21 cellular contexts compared by ENCODE assay signal in the genomic region with DNA sequence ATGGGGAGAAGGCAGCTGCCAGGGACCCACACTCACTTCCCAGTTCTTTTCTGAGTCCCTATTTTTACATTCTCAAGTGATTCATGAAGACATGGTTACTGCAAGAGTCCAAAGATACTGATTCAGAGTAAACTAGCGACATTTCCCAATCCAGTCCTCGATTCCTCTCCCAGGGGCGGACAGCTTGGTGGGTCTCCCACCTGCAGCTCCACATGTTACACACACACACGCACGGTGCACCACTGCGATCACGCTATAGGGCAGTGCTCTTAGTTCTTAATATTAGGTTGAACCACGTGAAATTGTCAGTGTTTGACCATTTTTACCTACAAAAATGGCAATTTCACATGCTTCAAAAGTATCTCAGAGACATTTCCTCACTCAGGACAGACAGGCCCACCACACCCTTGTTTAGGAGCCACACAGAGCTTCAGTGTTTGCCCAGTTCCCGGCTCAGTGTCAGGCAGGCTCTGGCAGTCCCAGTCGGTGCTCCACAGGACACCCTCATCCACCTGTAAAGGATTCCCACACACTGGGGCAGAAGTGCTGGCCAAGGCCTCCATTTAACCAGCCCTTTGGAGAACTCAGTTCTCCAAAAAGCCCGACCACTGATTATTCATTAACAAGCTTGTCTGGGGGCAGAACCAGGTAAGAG.
"Had no signal": no experiment of that assay in that cellular context is flagged by ENCODE, and none has a peak within 500 bp of the region (broad histone marks: within the 10 kb centered on the region; RNA-seq: fewer than 3 reads in every experiment).

No MANE protein-coding gene starts in this region.

- H3K27me3 ChIP-seq: cardiac muscle cell, tibial artery had no signal

- H3K9me3 ChIP-seq: tibial artery had no signal

- H3K9me3 Mint-ChIP-seq: activated CD4-positive, alpha-beta memory T cell treated with anti-CD3 and anti-CD28 coated beads, Interleukin-2, amount 10 ng/mL, durations not matched to agents 7 days and 5 days; activated naive CD4-positive, alpha-beta T cell treated with anti-CD3 and anti-CD28 coated beads, Interleukin-2, amount 50 U/mL, for 24 hours; activated T-cell treated with anti-CD3 and anti-CD28 coated beads, Interleukin-2, amount 50 U/mL, for 24 hours; mesothelial cell of epicardium; natural killer cell treated with Interleukin-12 subunit alpha and Interleukin-12 subunit beta and Interleukin-15 and Interleukin-18, amount 100 ng/mL, for 72 hours; T-helper 2 cell treated with Interferon-gamma antibody and Interleukin-4, amounts not matched to agents 5 μg/mL and 100 μg/mL, for 36 hours had no signal

- H3K27ac ChIP-seq: cardiac muscle cell, epithelial cell of prostate, tibial artery had no signal

- FAIRE-seq: TTC549, urothelium cell line had no signal

- H3K4me1 Mint-ChIP-seq: activated CD4-positive, alpha-beta memory T cell treated with anti-CD3 and anti-CD28 coated beads, Interleukin-2, amount 10 ng/mL, durations not matched to agents 7 days and 5 days; activated CD4-positive, alpha-beta T cell treated with anti-CD3 and anti-CD28 coated beads for 36 hours; activated naive CD4-positive, alpha-beta T cell treated with anti-CD3 and anti-CD28 coated beads, Interleukin-2, amount 50 U/mL, for 24 hours; mesothelial cell of epicardium had no signal

- H3K27ac Mint-ChIP-seq: activated CD4-positive, alpha-beta memory T cell treated with anti-CD3 and anti-CD28 coated beads, Interleukin-2, amount 10 ng/mL, durations not matched to agents 7 days and 5 days; activated CD4-positive, alpha-beta T cell treated with anti-CD3 and anti-CD28 coated beads for 36 hours; activated naive CD4-positive, alpha-beta T cell treated with anti-CD3 and anti-CD28 coated beads, Interleukin-2, amount 50 U/mL, for 24 hours; activated T-cell treated with anti-CD3 and anti-CD28 coated beads, Interleukin-2, amount 50 U/mL, for 24 hours; mesothelial cell of epicardium; T-helper 2 cell treated with Interferon-gamma antibody and Interleukin-4, amounts not matched to agents 5 μg/mL and 100 μg/mL, for 36 hours had no signal

- ATAC-seq: activated CD4-positive, alpha-beta T cell treated with anti-CD3 and anti-CD28 coated beads for 36 hours; natural killer cell treated with Interleukin-12 subunit alpha and Interleukin-12 subunit beta and Interleukin-15 and Interleukin-18, amount 100 ng/mL, for 72 hours had no signal

- H3K4me3 ChIP-seq: cardiac muscle cell, tibial artery had no signal

- H3K4me3 Mint-ChIP-seq: activated CD4-positive, alpha-beta memory T cell treated with anti-CD3 and anti-CD28 coated beads, Interleukin-2, amount 10 ng/mL, durations not matched to agents 7 days and 5 days; activated CD4-positive, alpha-beta T cell treated with anti-CD3 and anti-CD28 coated beads for 36 hours; activated naive CD4-positive, alpha-beta T cell treated with anti-CD3 and anti-CD28 coated beads, Interleukin-2, amount 50 U/mL, for 24 hours; activated T-cell treated with anti-CD3 and anti-CD28 coated beads, Interleukin-2, amount 50 U/mL, for 24 hours; mesothelial cell of epicardium; natural killer cell treated with Interleukin-12 subunit alpha and Interleukin-12 subunit beta and Interleukin-15 and Interleukin-18, amount 100 ng/mL, for 72 hours; T-helper 2 cell treated with Interferon-gamma antibody and Interleukin-4, amounts not matched to agents 5 μg/mL and 100 μg/mL, for 36 hours had no signal

- DNase-seq: activated CD4-positive, alpha-beta memory T cell treated with anti-CD3 and anti-CD28 coated beads, Interleukin-2, amount 10 ng/mL, durations not matched to agents 7 days and 5 days; activated CD4-positive, alpha-beta T cell treated with anti-CD3 and anti-CD28 coated beads for 36 hours; activated gamma-delta T cell; activated T-cell treated with anti-CD3 and anti-CD28 coated beads, Interleukin-2, amount 50 U/mL, for 24 hours; foreskin fibroblast; hippocampal formation; islet precursor cell; nucleus accumbens; stimulated activated CD4-positive, alpha-beta T cell treated with anti-CD3 and anti-CD28 coated beads, Interleukin-12 subunit alpha, Interleukin-12 subunit beta, amount 100 ng/mL, for 4 hours; stimulated activated CD4-positive, alpha-beta T cell treated with anti-CD3 and anti-CD28 coated beads, Interleukin-1b, Interleukin-23, amount 100 ng/mL, for 48 hours; stimulated activated CD8-positive, alpha-beta memory T cell treated with anti-CD3 and anti-CD28 coated beads, Interleukin-4, amount 100 ng/mL, for 48 hours; stimulated activated naive CD4-positive, alpha-beta T cell treated with Interleukin-2 at 50 U/mL for 16 hours; tibial artery had no signal

- H3K27me3 Mint-ChIP-seq: activated CD4-positive, alpha-beta memory T cell treated with anti-CD3 and anti-CD28 coated beads, Interleukin-2, amount 10 ng/mL, durations not matched to agents 7 days and 5 days; activated CD4-positive, alpha-beta T cell treated with anti-CD3 and anti-CD28 coated beads for 36 hours; activated naive CD4-positive, alpha-beta T cell treated with anti-CD3 and anti-CD28 coated beads, Interleukin-2, amount 50 U/mL, for 24 hours; activated T-cell treated with anti-CD3 and anti-CD28 coated beads, Interleukin-2, amount 50 U/mL, for 24 hours; natural killer cell treated with Interleukin-12 subunit alpha and Interleukin-12 subunit beta and Interleukin-15 and Interleukin-18, amount 100 ng/mL, for 72 hours had no signal
